ENCODE assay signal across 21 cellular contexts in genomic region chr9:17490110-17490509, GRCh38.
"Had no signal": no experiment of that assay in that cellular context is flagged by ENCODE, and none has a peak within 500 bp of the region (broad histone marks: within the 10 kb centered on the region; RNA-seq: fewer than 3 reads in every experiment).

No MANE protein-coding gene starts in this region.

- H3K4me2 ChIP-seq: KMS-11 had no signal

- H3K27ac ChIP-seq: KMS-11, SJSA1 had no signal

- DNase-seq: Kasumi-1, MM.1S, MV-4-11, NCI-H1048, NCI-H1105, NCI-H1417, NCI-H1436 treated with DMSO at 0.1 percent for 48 hours, NCI-H187, NCI-H2029, NCI-H2081 treated with DMSO at 0.1 percent for 48 hours, NCI-H2171, NCI-H226, NCI-H446, NCI-H510A, NCI-H524 treated with DMSO at 0.1 percent for 48 hours, Right ventricle myocardium superior, RPMI8226, SIG-M5 had no signal

- H3K36me3 ChIP-seq: SJSA1 had no signal

- ATAC-seq: K562 had no signal

- H3K4me1 ChIP-seq: SJSA1 had no signal

- H3K9ac ChIP-seq: KMS-11 had no signal

- H3K27me3 ChIP-seq: SJSA1 had no signal

- H3K4me3 ChIP-seq: K562, SJSA1 had no signal
